9 cellular contexts compared by ENCODE assay signal in the genomic region with DNA sequence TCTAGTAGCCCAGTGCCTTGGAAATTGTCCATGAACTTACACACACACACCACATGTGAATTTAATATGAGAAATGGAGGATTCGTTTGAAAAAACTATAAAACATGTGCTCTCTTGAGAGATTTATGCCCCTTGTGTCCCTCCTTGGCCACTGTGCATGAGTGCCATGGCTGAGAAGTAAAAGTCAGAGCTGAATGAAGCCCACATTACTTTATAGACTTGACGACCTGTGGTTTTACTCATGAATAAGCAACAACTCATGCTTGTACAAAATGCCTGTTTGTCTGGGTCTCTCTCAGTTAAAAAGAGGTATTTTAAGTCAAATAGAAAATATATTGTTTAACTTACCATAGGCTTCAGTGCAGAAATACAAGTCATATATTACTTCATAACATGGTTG.
DNase-seq lines count a peak whose midpoint lies in the region; ATAC-seq lines count a peak whose summit lies in the region.
"Had no signal": no experiment of that assay in that cellular context is flagged by ENCODE, and none has a peak within 500 bp of the region (broad histone marks: within the 10 kb centered on the region; RNA-seq: fewer than 3 reads in every experiment).

No MANE protein-coding gene starts in this region.

- H3K36me3 Mint-ChIP-seq in activated T-cell treated with anti-CD3 and anti-CD28 coated beads, Interleukin-2, amount 50 U/mL, for 72 hours (ENCODE audit: insufficient read depth in 2 of 2): peaks cover 0 to 2% of the 10 kb centered on the region in 2 donors

- H3K4me3 Mint-ChIP-seq in activated T-cell treated with anti-CD3 and anti-CD28 coated beads, Interleukin-2, amount 50 U/mL, for 72 hours: no peak overlapping the region

- no peaks in the 10 kb centered on the region for H3K27me3 Mint-ChIP-seq in activated T-cell treated with anti-CD3 and anti-CD28 coated beads, Interleukin-2, amount 50 U/mL, for 72 hours (ENCODE audit: low read depth)

- ATAC-seq in GM18519 (IDR thresholded peaks at IDR 0.05; ENCODE audit: low FRiP score, unreplicated experiment) (peak; percentile 93), GM21723 (IDR thresholded peaks at IDR 0.05; ENCODE audit: unreplicated experiment) (peak; percentile 87), HG03432 (IDR thresholded peaks at IDR 0.05; ENCODE audit: unreplicated experiment) (peak; percentile 98)
- ATAC-seq in activated T-cell treated with anti-CD3 and anti-CD28 coated beads, Interleukin-2, amount 50 U/mL, for 72 hours (replicated peaks in 1 of 2): no peak

- no peak overlapping the region for H3K27ac Mint-ChIP-seq in activated T-cell treated with anti-CD3 and anti-CD28 coated beads, Interleukin-2, amount 50 U/mL, for 72 hours

- peak; percentile 63 for DNase-seq in kidney tubule cell (ENCODE audit: low spot score)
- DNase-seq in activated T-cell treated with anti-CD3 and anti-CD28 coated beads, Interleukin-2, amount 50 U/mL, for 72 hours: no peak
- DNase-seq in NCI-H1092 (lab: John Stamatoyannopoulos, UW): no peak
- DNase-seq in NCI-H2081 (lab: John Stamatoyannopoulos, UW): no peak
- no peak for DNase-seq in activated effector memory CD4-positive, alpha-beta T cell treated with anti-CD3 and anti-CD28 coated beads, Interleukin-2, amount 50 U/mL, for 16 hours
- DNase-seq: cortex of kidney had no signal

- peaks cover 4% of the 10 kb centered on the region for H3K4me1 Mint-ChIP-seq in activated T-cell treated with anti-CD3 and anti-CD28 coated beads, Interleukin-2, amount 50 U/mL, for 72 hours (ENCODE audit: low read depth)

- H3K9me3 Mint-ChIP-seq in activated T-cell treated with anti-CD3 and anti-CD28 coated beads, Interleukin-2, amount 50 U/mL, for 72 hours: no peaks in the 10 kb centered on the region

Comparison
In these comparisons a context has a peak if more than half of its experiments do, and no peak if none do; other contexts are left out.
1. ATAC-seq: peak in GM18519 (single experiment), GM21723 (single experiment) and HG03432 (single experiment); none in activated T-cell treated with anti-CD3 and anti-CD28 coated beads, Interleukin-2, amount 50 U/mL, for 72 hours (0 of 2).